ENCODE assay signal across 22 cellular contexts in genomic region chr4:95107004-95107403, GRCh38.
"Had no signal": no experiment of that assay in that cellular context is flagged by ENCODE, and none has a peak within 500 bp of the region (broad histone marks: within the 10 kb centered on the region; RNA-seq: fewer than 3 reads in every experiment).

No MANE protein-coding gene starts in this region.

- H3K36me3 ChIP-seq: esophagus muscularis mucosa, neural progenitor cell, ovary, right atrium auricular region, sigmoid colon, tibial artery, upper lobe of left lung, uterus had no signal

- H2AFZ ChIP-seq: hepatocyte, neural progenitor cell had no signal

- ATAC-seq: effector memory CD8-positive, alpha-beta T cell; left colon; left ventricle myocardium superior; natural killer cell treated with Interleukin-12 subunit alpha and Interleukin-12 subunit beta and Interleukin-15 and Interleukin-18, amount 100 ng/mL, for 72 hours; stimulated activated effector memory CD8-positive, alpha-beta T cell treated with anti-CD3 and anti-CD28 coated beads, Interleukin-12 subunit alpha, Interleukin-12 subunit beta, amount 100 ng/mL, for 72 hours had no signal

- H3K27ac ChIP-seq: epithelial cell of prostate, esophagus muscularis mucosa, hepatocyte, neural progenitor cell, ovary, right atrium auricular region, sigmoid colon, tibial artery, upper lobe of left lung, uterus had no signal

- H3K9me3 ChIP-seq: esophagus muscularis mucosa, ovary, right atrium auricular region, sigmoid colon, tibial artery, upper lobe of left lung, uterus had no signal

- H3K4me1 ChIP-seq: esophagus muscularis mucosa, neural progenitor cell, right atrium auricular region, sigmoid colon, upper lobe of left lung, uterus had no signal

- H3K4me3 ChIP-seq: esophagus muscularis mucosa, hepatocyte, lung, neural progenitor cell, ovary, right atrium auricular region, sigmoid colon, tibial artery, upper lobe of left lung, uterus had no signal

- H3K4me2 ChIP-seq: neural progenitor cell had no signal

- DNase-seq: effector memory CD8-positive, alpha-beta T cell; kidney; mesenchymal stem cell; midbrain; nucleus accumbens; sigmoid colon; stimulated activated CD4-positive, alpha-beta T cell treated with anti-CD3 and anti-CD28 coated beads, Interleukin-4, amount 100 ng/mL, for 1 hour; stimulated activated CD8-positive, alpha-beta memory T cell treated with anti-CD3 and anti-CD28 coated beads, Interleukin-4, amount 100 ng/mL, for 48 hours; tibial artery; upper lobe of left lung; uterus had no signal

- H3K79me2 ChIP-seq: hepatocyte had no signal

- H3K27me3 ChIP-seq: esophagus muscularis mucosa, hepatocyte, neural progenitor cell, ovary, right atrium auricular region, sigmoid colon, tibial artery, upper lobe of left lung, uterus had no signal

- H3K9ac ChIP-seq: neural progenitor cell had no signal
